In the genomic region with DNA sequence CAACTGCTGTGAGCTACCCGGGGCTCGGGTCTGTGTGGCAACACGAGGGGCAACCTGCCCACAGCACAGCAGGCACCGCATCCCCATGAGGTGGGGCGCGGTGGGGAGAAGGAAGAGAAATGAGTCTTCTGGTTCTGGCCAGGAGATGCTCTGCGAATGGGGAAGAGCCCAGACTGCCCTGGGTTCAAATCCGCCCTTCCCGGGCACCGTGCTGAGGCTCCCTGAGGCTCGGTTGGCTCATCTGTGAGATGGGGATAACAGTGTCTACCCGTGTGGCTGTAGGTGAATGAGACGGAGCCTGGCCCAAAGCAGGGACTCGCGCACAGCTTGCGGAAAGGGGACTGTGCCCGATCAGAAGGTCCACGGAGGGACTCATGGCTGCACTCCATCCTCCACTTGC, we compare ENCODE assay signal across 34 cellular contexts.
"Had no signal": no experiment of that assay in that cellular context is flagged by ENCODE, and none has a peak within 500 bp of the region (broad histone marks: within the 10 kb centered on the region; RNA-seq: fewer than 3 reads in every experiment).

No MANE protein-coding gene starts in this region.

- H3K36me3 Mint-ChIP-seq: activated CD8-positive, alpha-beta memory T cell treated with anti-CD3 and anti-CD28 coated beads, Interleukin-2, amount 10 ng/mL, durations not matched to agents 7 days and 5 days had no signal

- H3K9me3 ChIP-seq: Peyer's patch had no signal

- ATAC-seq: activated CD8-positive, alpha-beta memory T cell treated with anti-CD3 and anti-CD28 coated beads, Interleukin-2, amount 10 ng/mL, durations not matched to agents 7 days and 5 days; PC-3; Right ventricle myocardium inferior; SK-N-SH treated with all-trans-retinoic acid at 6 μM for 48 hours had no signal

- H3K27ac ChIP-seq: cardiac muscle cell, KMS-11, Peyer's patch, VCaP had no signal

- H3K4me3 ChIP-seq: cardiac muscle cell, Peyer's patch had no signal

- H3K4me3 Mint-ChIP-seq: activated CD4-positive, alpha-beta memory T cell treated with anti-CD3 and anti-CD28 coated beads, Interleukin-2, amount 10 ng/mL, durations not matched to agents 7 days and 5 days; activated CD8-positive, alpha-beta memory T cell treated with anti-CD3 and anti-CD28 coated beads, Interleukin-2, amount 10 ng/mL, durations not matched to agents 7 days and 5 days; activated naive CD8-positive, alpha-beta T cell treated with anti-CD3 and anti-CD28 coated beads for 36 hours had no signal

- DNase-seq: activated CD4-positive, alpha-beta memory T cell treated with anti-CD3 and anti-CD28 coated beads, Interleukin-2, amount 10 ng/mL, durations not matched to agents 7 days and 5 days; activated CD4-positive, alpha-beta T cell treated with anti-CD3 and anti-CD28 coated beads for 1 hour; activated CD4-positive, alpha-beta T cell treated with anti-CD3 and anti-CD28 coated beads for 48 hours; activated CD4-positive, CD25-positive, alpha-beta regulatory T cell; activated CD8-positive, alpha-beta memory T cell treated with anti-CD3 and anti-CD28 coated beads for 24 hours; activated CD8-positive, alpha-beta memory T cell treated with anti-CD3 and anti-CD28 coated beads, Interleukin-2, amount 10 ng/mL, durations not matched to agents 7 days and 5 days; activated CD8-positive, alpha-beta memory T cell treated with anti-CD3 and anti-CD28 coated beads, Interleukin-2, amount 50 U/mL, for 48 hours; activated effector memory CD4-positive, alpha-beta T cell treated with Interleukin-2 at 50 U/mL for 16 hours; activated naive CD4-positive, alpha-beta T cell treated with anti-CD3 and anti-CD28 coated beads, Interleukin-2, amount 50 U/mL, for 16 hours; activated naive CD8-positive, alpha-beta T cell treated with anti-CD3 and anti-CD28 coated beads for 36 hours; activated T-cell treated with anti-CD3 and anti-CD28 coated beads, Interleukin-2, amount 50 U/mL, for 48 hours; amniotic stem cell; aorta; MM.1S; MV-4-11; NCI-H1092; NCI-H1436 treated with DMSO at 0.1 percent for 48 hours; NCI-H1694 treated with DMSO at 0.1 percent for 48 hours; NCI-H2029; NCI-H345; NCI-H524 treated with DMSO at 0.1 percent for 48 hours; PC-3; Peyer's patch; RPMI8226; SIG-M5; SW 1271; T-helper 1 cell; T-helper 2 cell; T-helper 9 cell had no signal

- H3K27ac Mint-ChIP-seq: activated CD4-positive, alpha-beta memory T cell treated with anti-CD3 and anti-CD28 coated beads, Interleukin-2, amount 10 ng/mL, durations not matched to agents 7 days and 5 days; activated CD8-positive, alpha-beta memory T cell treated with anti-CD3 and anti-CD28 coated beads, Interleukin-2, amount 10 ng/mL, durations not matched to agents 7 days and 5 days; activated naive CD8-positive, alpha-beta T cell treated with anti-CD3 and anti-CD28 coated beads for 36 hours had no signal

- H3K27me3 ChIP-seq: cardiac muscle cell, Peyer's patch had no signal

- H3K36me3 ChIP-seq: cardiac muscle cell, Peyer's patch had no signal

- H3K4me2 ChIP-seq: KMS-11 had no signal

- H3K9ac ChIP-seq: KMS-11 had no signal
